ENCODE assay signal across 9 cellular contexts in the genomic region with DNA sequence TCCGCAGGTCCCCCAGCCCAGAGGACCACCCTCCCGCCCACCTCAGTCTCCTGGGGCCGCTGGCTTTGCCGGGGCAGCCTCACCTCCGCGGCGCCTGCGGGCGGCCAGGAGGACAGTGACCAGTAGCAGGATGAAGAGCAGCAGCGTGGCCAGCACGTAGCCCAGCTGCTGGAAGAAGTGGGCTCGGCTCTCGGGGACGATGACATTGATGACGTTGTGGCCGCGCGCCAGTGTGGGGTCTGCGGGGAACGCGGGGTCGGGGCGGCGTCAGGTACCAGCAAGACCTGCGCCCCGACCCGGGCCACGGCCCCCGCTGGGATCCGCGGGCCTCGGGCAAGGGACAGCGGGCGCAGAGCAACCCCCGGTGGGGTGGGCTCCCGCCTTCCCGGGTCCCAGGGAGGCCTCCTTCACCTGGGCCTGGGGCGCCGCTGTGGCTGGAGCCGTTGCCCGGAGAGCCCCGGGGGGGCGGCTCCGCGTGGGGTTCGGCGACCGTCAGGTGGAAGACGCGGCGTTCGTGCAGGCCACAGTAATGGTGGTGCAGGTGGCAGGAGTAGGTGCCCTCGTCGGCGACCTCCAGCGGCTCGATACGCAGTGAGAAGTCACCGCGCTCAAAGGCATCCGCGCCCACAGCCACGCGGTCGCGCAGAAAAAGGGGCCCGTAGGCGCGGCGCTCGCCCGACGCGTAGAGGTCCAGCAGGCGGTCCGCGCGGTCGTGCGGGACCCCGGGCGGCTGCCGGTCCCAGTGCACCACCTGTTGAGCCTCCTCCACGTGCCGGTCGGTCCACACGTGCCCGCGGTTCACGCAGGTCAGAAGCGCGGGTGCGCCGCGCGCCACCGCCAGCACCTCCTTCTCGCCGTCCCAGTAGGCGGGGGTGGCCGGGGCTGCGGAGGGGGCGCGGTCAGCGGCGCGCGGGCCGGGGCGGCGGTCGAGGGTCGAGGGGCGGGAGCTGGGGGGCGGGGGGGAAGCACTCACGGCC. TPM values are rescaled to one million over a fixed set of nuclear protein-coding genes. Genes with fewer than 3 reads are reported as not detected.
DNase-seq lines count a peak whose midpoint lies in the region; ATAC-seq, FAIRE-seq and TF ChIP-seq lines count a peak whose summit lies in the region.
"Had no signal": no experiment of that assay in that cellular context is flagged by ENCODE, and none has a peak within 500 bp of the region (broad histone marks: within the 10 kb centered on the region; RNA-seq: fewer than 3 reads in every experiment).

No MANE protein-coding gene starts in this region.

- peaks cover 11% of the 10 kb centered on the region; the same call in 2 of the 3 replicates for H3K79me2 ChIP-seq in K562 (ENCODE audit: control insufficient read depth, insufficient read depth, low read length)

- POLR2A ChIA-PET in K562 (lab: Yijun Ruan, JAX), result interaction anchor here (0.7 to 1.1 kb wide), 2 partner anchors 17 to 142 kb away, joined by 3 read pairs; no protein-coding TSS in a partner anchor

- no peak overlapping the region for H3K4me3 ChIP-seq in K562

- ATAC-seq in K562 (no peak), naive B cell (ENCODE audit: low read depth in 2 of 2) (peak in 1 of 2 donors; percentile 15), HG03521 (IDR thresholded peaks at IDR 0.05; ENCODE audit: unreplicated experiment) (no peak)

- no peaks in the 10 kb centered on the region for H3K9me3 Mint-ChIP-seq in naive B cell
- H3K9me3 Mint-ChIP-seq: activated CD4-positive, alpha-beta memory T cell treated with anti-CD3 and anti-CD28 coated beads, Interleukin-2, amount 10 ng/mL, durations not matched to agents 7 days and 5 days had no signal

- no peaks in the 10 kb centered on the region for H3K36me3 Mint-ChIP-seq in naive B cell

- no peaks in the 10 kb centered on the region for H3K36me3 ChIP-seq in ES-I3 (ENCODE audit: insufficient read depth, low read length)
- no peaks in the 10 kb centered on the region for H3K36me3 ChIP-seq in K562 (ENCODE audit: control insufficient read depth, insufficient read depth, low read length)

- H3K4me1 Mint-ChIP-seq in naive B cell, result peaks cover 20 to 36% (median 23%) of the 10 kb centered on the region in 3 donors

- peaks cover 15 to 53% (median 38%) of the 10 kb centered on the region in 3 donors for H3K27me3 Mint-ChIP-seq in naive B cell

- 98% methylated on average over 44 of the region's 116 CpGs for WGBS in K562 (ENCODE audit: insufficient coverage, low coverage, missing lambda C conversion rate)

- no peak for TF ChIP-seq EP300 in K562 (IDR thresholded peaks at IDR 0.05; ENCODE audit: low read length)

- H4K20me1 ChIP-seq in K562 (replicated peaks; ENCODE audit: control insufficient read depth, insufficient read depth, low read length), result peaks cover 3% of the 10 kb centered on the region; the same call in 1 of the 2 replicates

- peaks cover 11% of the 10 kb centered on the region for H3K4me1 ChIP-seq in ES-I3 (ENCODE audit: insufficient read depth, low read length)
- H3K4me1 ChIP-seq in K562 (replicated peaks in 1 of 2; ENCODE audit: control insufficient read depth in 2 of 2, insufficient read depth in 2 of 2, low read length in 2 of 2), result peaks cover 24 to 81% of the 10 kb centered on the region in 2 experiments

- no peak overlapping the region for H3K4me2 ChIP-seq in K562 (ENCODE audit: insufficient read depth, low read length)

- no peaks in the 10 kb centered on the region for H3K9me1 ChIP-seq in K562 (ENCODE audit: control insufficient read depth, insufficient read depth, low read length)

- no peak for TF ChIP-seq POLR2A in K562 (conservative IDR thresholded peaks at IDR 0.05)

- no peak overlapping the region for H2AFZ ChIP-seq in K562 (ENCODE audit: low read depth, low read length)

- peak; percentile 17 for DNase-seq in 8988T
- DNase-seq in K562 (ENCODE audit: extremely low read depth in 1 of 4, low spot score in 3 of 4), result no peak
- DNase-seq in naive B cell, result no peak
- DNase-seq in activated CD4-positive, alpha-beta T cell treated with anti-CD3 and anti-CD28 coated beads, Interleukin-2, amount 50 U/mL, for 1 hour, result no peak
- DNase-seq in DMS79 (lab: John Stamatoyannopoulos, UW), result no peak
- DNase-seq in DMS 273 (lab: John Stamatoyannopoulos, UW; ENCODE audit: unreplicated experiment), result no peak
- DNase-seq: activated CD4-positive, alpha-beta memory T cell treated with anti-CD3 and anti-CD28 coated beads, Interleukin-2, amount 10 ng/mL, durations not matched to agents 7 days and 5 days had no signal

- TF ChIP-seq RAD21 in K562 (CRISPR knock-in tag; conservative IDR thresholded peaks at IDR 0.05 in 1 of 2, IDR thresholded peaks at IDR 0.05 in 1 of 2), result no peak

- H3K9me3 ChIP-seq in ES-I3 (ENCODE audit: control insufficient read depth, insufficient read depth, low read length) (no peaks in the 10 kb centered on the region), K562 (replicated peaks; ENCODE audit: control insufficient read depth, insufficient read depth, low read depth, low read length) (no peaks in the 10 kb centered on the region)

- in situ Hi-C loops in K562 (cut with MboI), result no loop called here

- CTCF ChIA-PET in K562 (lab: Yijun Ruan, JAX; ENCODE audit: low intra/inter-chr PET ratio), result no interaction called here

- no peak for FAIRE-seq in K562 (lab: Jason Lieb, UNC)

- peak overlapping the region in 1 of 6 donors; percentile 89 for H3K27ac Mint-ChIP-seq in naive B cell
- H3K27ac Mint-ChIP-seq: activated CD4-positive, alpha-beta memory T cell treated with anti-CD3 and anti-CD28 coated beads, Interleukin-2, amount 10 ng/mL, durations not matched to agents 7 days and 5 days had no signal

- H3K4me3 Mint-ChIP-seq in naive B cell, result peak overlapping the region in 6 of 8 donors; percentile 5 to 66 (median 40)
- H3K4me3 Mint-ChIP-seq: activated CD4-positive, alpha-beta memory T cell treated with anti-CD3 and anti-CD28 coated beads, Interleukin-2, amount 10 ng/mL, durations not matched to agents 7 days and 5 days had no signal

- peak overlapping the region; percentile 1 for H3K9ac ChIP-seq in ES-I3 (ENCODE audit: low read depth, low read length)
- H3K9ac ChIP-seq in K562 (ENCODE audit: insufficient read depth in 1 of 2, low read depth in 2 of 2, low read length in 2 of 2), result no peak overlapping the region

- BruUV-seq in K562 (replicated peaks; lab: Mats Ljungman, UMichigan), result no TSS peak

- no peaks in the 10 kb centered on the region for H3K27me3 ChIP-seq in K562 (ENCODE audit: control insufficient read depth in 2 of 2, insufficient read depth in 2 of 2, low read length in 2 of 2)

- no peak for TF ChIP-seq CTCF in K562 (IDR thresholded peaks at IDR 0.05 in 2 of 3, conservative IDR thresholded peaks at IDR 0.05 in 1 of 3; ENCODE audit: insufficient read depth in 2 of 3, low read depth in 1 of 3, low read length in 3 of 3)

- H3K27ac ChIP-seq in K562 (ENCODE audit: extremely low read depth, low read depth, low read length), result no peak overlapping the region

- intact Hi-C loops in K562 (cut with micrococcal nuclease), result no loop called here

RNA-seq across cellular contexts. Expression of a gene that starts 3.8 kb away (rescaled TPM):
- 12.2 and 30.9 TPM in 2 replicates for total RNA-seq in K562 (2011; cell fraction: chromatin; rRNA removed; ENCODE audit: low replicate concordance)
- total RNA-seq in K562 (2011; cell fraction: nucleolus; rRNA removed), result 39.7 and 42.5 TPM in 2 replicates
- total RNA-seq in K562 (2011; cell fraction: nucleoplasm; rRNA removed), result 29.8 and 30.7 TPM in 2 replicates
- 7.3 and 12.4 TPM in 2 replicates for total RNA-seq in K562 (2014; rRNA removed)
- total RNA-seq in K562 (2014; rRNA removed; fragmentation: Illumina TruSeq; extraction: Trizol), result 2.1 and 2.7 TPM in 2 replicates
- 4.8 and 5.5 TPM in 2 replicates for total RNA-seq in K562 (2015; rRNA removed; fragmentation: Illumina TruSeq; extraction: Trizol)
- 9.1 and 10.8 TPM in 2 replicates for total RNA-seq in K562 (2021)
- polyA plus RNA-seq in K562 (2011; rRNA removed), result 2.9 and 9.0 TPM in 2 replicates
- polyA plus RNA-seq in K562 (2011; cell fraction: cytosol; rRNA removed), result 4.0 and 38.2 TPM in 2 replicates
- polyA plus RNA-seq in K562 (2011; cell fraction: nucleus; rRNA removed), result 18.3 and 101 TPM in 2 replicates
- polyA plus RNA-seq in K562 (2012), result 13.9 and 20.4 TPM in 2 replicates
- 6.3 and 9.2 TPM in 2 replicates for polyA plus RNA-seq in K562 (2014; fragmentation: Illumina TruSeq; extraction: Trizol)
- under 1 TPM; 0.66 to 0.83 TPM for polyA plus RNA-seq in K562 (2014; fragmentation: Nextera tagmentation; extraction: Ambion mirVana)
- polyA plus RNA-seq in K562 (2014; rRNA removed), result 11.3 and 13.1 TPM in 2 replicates
- 0.75 and 3.0 TPM in 2 replicates for polyA minus RNA-seq in K562 (2011; rRNA and poly(A)+ RNA removed)
- polyA minus RNA-seq in K562 (2011; cell fraction: cytosol; rRNA and poly(A)+ RNA removed), result 2.1 and 10.7 TPM in 2 replicates
- 1.4 and 8.2 TPM in 2 replicates for polyA minus RNA-seq in K562 (2011; cell fraction: nucleus; rRNA and poly(A)+ RNA removed)
- polyA plus RNA-seq in naive B cell (ENCODE audit: low read depth in 6 of 6), result not detected

RNA-seq across cellular contexts. Expression of a gene that starts 5.3 kb away (rescaled TPM):
- 53.3 and 207 TPM in 2 replicates for total RNA-seq in K562 (2011; cell fraction: chromatin; rRNA removed; ENCODE audit: low replicate concordance)
- total RNA-seq in K562 (2011; cell fraction: nucleolus; rRNA removed), result 213 and 235 TPM in 2 replicates
- 85.9 and 103 TPM in 2 replicates for total RNA-seq in K562 (2011; cell fraction: nucleoplasm; rRNA removed)
- total RNA-seq in K562 (2014; rRNA removed), result 135 and 143 TPM in 2 replicates
- 3.5 and 6.3 TPM in 2 replicates for total RNA-seq in K562 (2014; rRNA removed; fragmentation: Illumina TruSeq; extraction: Trizol)
- total RNA-seq in K562 (2015; rRNA removed; fragmentation: Illumina TruSeq; extraction: Trizol), result 50.9 and 51.7 TPM in 2 replicates
- 106 and 118 TPM in 2 replicates for total RNA-seq in K562 (2021)
- polyA plus RNA-seq in K562 (2011; rRNA removed), result 24.3 and 42.1 TPM in 2 replicates
- polyA plus RNA-seq in K562 (2011; cell fraction: cytosol; rRNA removed), result 39.8 and 107 TPM in 2 replicates
- polyA plus RNA-seq in K562 (2011; cell fraction: nucleus; rRNA removed), result 353 and 531 TPM in 2 replicates
- 65.5 and 75.0 TPM in 2 replicates for polyA plus RNA-seq in K562 (2012)
- polyA plus RNA-seq in K562 (2014; fragmentation: Illumina TruSeq; extraction: Trizol), result 13.9 and 43.4 TPM in 2 replicates
- under 1 TPM; 0.62 to 0.63 TPM for polyA plus RNA-seq in K562 (2014; fragmentation: Nextera tagmentation; extraction: Ambion mirVana)
- polyA plus RNA-seq in K562 (2014; rRNA removed), result 119 and 136 TPM in 2 replicates
- 5.6 and 11.7 TPM in 2 replicates for polyA minus RNA-seq in K562 (2011; rRNA and poly(A)+ RNA removed)
- polyA minus RNA-seq in K562 (2011; cell fraction: cytosol; rRNA and poly(A)+ RNA removed), result 32.9 and 47.2 TPM in 2 replicates
- 69.3 and 81.9 TPM in 2 replicates for polyA minus RNA-seq in K562 (2011; cell fraction: nucleus; rRNA and poly(A)+ RNA removed)
- 1 to 10 TPM in 1 of 6 donors, under 1 TPM in 4, not detected in 1; 0.40 to 1.0 (median 0.68) TPM for polyA plus RNA-seq in naive B cell (ENCODE audit: low read depth in 6 of 6)

RNA-seq across cellular contexts. Expression of a gene that starts 20.4 kb away (rescaled TPM):
- total RNA-seq in K562 (2011; cell fraction: chromatin; rRNA removed; ENCODE audit: low replicate concordance), result 23.0 and 76.1 TPM in 2 replicates
- total RNA-seq in K562 (2011; cell fraction: nucleolus; rRNA removed), result 97.2 and 110 TPM in 2 replicates
- total RNA-seq in K562 (2011; cell fraction: nucleoplasm; rRNA removed), result 49.6 and 53.2 TPM in 2 replicates
- 478 and 554 TPM in 2 replicates for total RNA-seq in K562 (2014; rRNA removed)
- total RNA-seq in K562 (2014; rRNA removed; fragmentation: Illumina TruSeq; extraction: Trizol), result 19.4 and 34.6 TPM in 2 replicates
- 113 and 115 TPM in 2 replicates for total RNA-seq in K562 (2015; rRNA removed; fragmentation: Illumina TruSeq; extraction: Trizol)
- total RNA-seq in K562 (2021), result 346 and 388 TPM in 2 replicates
- 92.0 and 96.0 TPM in 2 replicates for polyA plus RNA-seq in K562 (2011; rRNA removed)
- polyA plus RNA-seq in K562 (2011; cell fraction: cytosol; rRNA removed), result 83.3 and 266 TPM in 2 replicates
- polyA plus RNA-seq in K562 (2011; cell fraction: nucleus; rRNA removed), result 80.6 and 118 TPM in 2 replicates
- 196 and 204 TPM in 2 replicates for polyA plus RNA-seq in K562 (2012)
- polyA plus RNA-seq in K562 (2014; fragmentation: Illumina TruSeq; extraction: Trizol), result 66.4 and 151 TPM in 2 replicates
- 10 to 100 TPM in 1 of 2 experiments, 1 to 10 TPM in 1; 7.8 to 32.9 TPM for polyA plus RNA-seq in K562 (2014; fragmentation: Nextera tagmentation; extraction: Ambion mirVana)
- polyA plus RNA-seq in K562 (2014; rRNA removed), result 385 and 391 TPM in 2 replicates
- 16.0 and 24.9 TPM in 2 replicates for polyA minus RNA-seq in K562 (2011; rRNA and poly(A)+ RNA removed)
- polyA minus RNA-seq in K562 (2011; cell fraction: cytosol; rRNA and poly(A)+ RNA removed), result 55.8 and 62.3 TPM in 2 replicates
- polyA minus RNA-seq in K562 (2011; cell fraction: nucleus; rRNA and poly(A)+ RNA removed), result 24.6 and 29.9 TPM in 2 replicates
- 100 to 1,000 TPM; 103 to 122 (median 106) TPM for polyA plus RNA-seq in naive B cell (ENCODE audit: low read depth in 6 of 6)

RNA-seq across cellular contexts. Expression of a gene that starts 23.5 kb away (rescaled TPM):
- 0.19 and 0.58 TPM in 2 replicates for total RNA-seq in K562 (2011; cell fraction: chromatin; rRNA removed; ENCODE audit: low replicate concordance)
- 0.53 and 0.67 TPM in 2 replicates for total RNA-seq in K562 (2011; cell fraction: nucleolus; rRNA removed)
- total RNA-seq in K562 (2011; cell fraction: nucleoplasm; rRNA removed), result 0.15 and 0.23 TPM in 2 replicates
- 0.12 TPM in 1 of 2 replicates, not detected in the other for total RNA-seq in K562 (2014; rRNA removed)
- not detected in 2 replicates for total RNA-seq in K562 (2014; rRNA removed; fragmentation: Illumina TruSeq; extraction: Trizol)
- 0.04 TPM in 1 of 2 replicates, not detected in the other for total RNA-seq in K562 (2015; rRNA removed; fragmentation: Illumina TruSeq; extraction: Trizol)
- total RNA-seq in K562 (2021), result 0.07 and 0.09 TPM in 2 replicates
- 0.05 TPM in 1 of 2 replicates, not detected in the other for polyA plus RNA-seq in K562 (2011; rRNA removed)
- 0.03 and 0.06 TPM in 2 replicates for polyA plus RNA-seq in K562 (2011; cell fraction: cytosol; rRNA removed)
- polyA plus RNA-seq in K562 (2011; cell fraction: nucleus; rRNA removed), result 0.25 and 0.31 TPM in 2 replicates
- polyA plus RNA-seq in K562 (2012), result 0.26 and 0.37 TPM in 2 replicates
- polyA plus RNA-seq in K562 (2014; fragmentation: Illumina TruSeq; extraction: Trizol), result not detected in 2 replicates
- polyA plus RNA-seq in K562 (2014; fragmentation: Nextera tagmentation; extraction: Ambion mirVana), result not detected
- 0.03 and 0.13 TPM in 2 replicates for polyA plus RNA-seq in K562 (2014; rRNA removed)
- not detected in 2 replicates for polyA minus RNA-seq in K562 (2011; rRNA and poly(A)+ RNA removed)
- polyA minus RNA-seq in K562 (2011; cell fraction: cytosol; rRNA and poly(A)+ RNA removed), result not detected in 2 replicates
- polyA minus RNA-seq in K562 (2011; cell fraction: nucleus; rRNA and poly(A)+ RNA removed), result 0.13 and 0.22 TPM in 2 replicates
- under 1 TPM in 3 of 6 donors, not detected in 3; 0.28 to 0.44 (median 0.31) TPM for polyA plus RNA-seq in naive B cell (ENCODE audit: low read depth in 6 of 6)

RNA-seq across cellular contexts. Expression of a gene that starts 30.0 kb away (rescaled TPM):
- 3.4 and 22.1 TPM in 2 replicates for total RNA-seq in K562 (2011; cell fraction: chromatin; rRNA removed; ENCODE audit: low replicate concordance)
- total RNA-seq in K562 (2011; cell fraction: nucleolus; rRNA removed), result 31.8 and 32.0 TPM in 2 replicates
- 11.2 and 13.9 TPM in 2 replicates for total RNA-seq in K562 (2011; cell fraction: nucleoplasm; rRNA removed)
- total RNA-seq in K562 (2014; rRNA removed), result 21.6 and 33.4 TPM in 2 replicates
- total RNA-seq in K562 (2014; rRNA removed; fragmentation: Illumina TruSeq; extraction: Trizol), result 3.0 and 3.5 TPM in 2 replicates
- total RNA-seq in K562 (2015; rRNA removed; fragmentation: Illumina TruSeq; extraction: Trizol), result 8.4 and 10.1 TPM in 2 replicates
- 25.4 and 25.8 TPM in 2 replicates for total RNA-seq in K562 (2021)
- 3.5 and 5.7 TPM in 2 replicates for polyA plus RNA-seq in K562 (2011; rRNA removed)
- 7.2 and 32.1 TPM in 2 replicates for polyA plus RNA-seq in K562 (2011; cell fraction: cytosol; rRNA removed)
- 5.6 and 10.3 TPM in 2 replicates for polyA plus RNA-seq in K562 (2011; cell fraction: nucleus; rRNA removed)
- 14.5 and 17.3 TPM in 2 replicates for polyA plus RNA-seq in K562 (2012)
- polyA plus RNA-seq in K562 (2014; fragmentation: Illumina TruSeq; extraction: Trizol), result 2.7 and 9.1 TPM in 2 replicates
- polyA plus RNA-seq in K562 (2014; fragmentation: Nextera tagmentation; extraction: Ambion mirVana), result under 1 TPM; 0.11 to 0.20 TPM
- polyA plus RNA-seq in K562 (2014; rRNA removed), result 12.4 and 12.9 TPM in 2 replicates
- polyA minus RNA-seq in K562 (2011; rRNA and poly(A)+ RNA removed), result 2.1 and 2.4 TPM in 2 replicates
- 9.2 and 12.1 TPM in 2 replicates for polyA minus RNA-seq in K562 (2011; cell fraction: cytosol; rRNA and poly(A)+ RNA removed)
- 14.0 and 17.8 TPM in 2 replicates for polyA minus RNA-seq in K562 (2011; cell fraction: nucleus; rRNA and poly(A)+ RNA removed)
- 10 to 100 TPM in 3 of 6 donors, 1 to 10 TPM in 3; 7.9 to 16.9 (median 10.7) TPM for polyA plus RNA-seq in naive B cell (ENCODE audit: low read depth in 6 of 6)
